19 cellular contexts compared by ENCODE assay signal in the genomic region with DNA sequence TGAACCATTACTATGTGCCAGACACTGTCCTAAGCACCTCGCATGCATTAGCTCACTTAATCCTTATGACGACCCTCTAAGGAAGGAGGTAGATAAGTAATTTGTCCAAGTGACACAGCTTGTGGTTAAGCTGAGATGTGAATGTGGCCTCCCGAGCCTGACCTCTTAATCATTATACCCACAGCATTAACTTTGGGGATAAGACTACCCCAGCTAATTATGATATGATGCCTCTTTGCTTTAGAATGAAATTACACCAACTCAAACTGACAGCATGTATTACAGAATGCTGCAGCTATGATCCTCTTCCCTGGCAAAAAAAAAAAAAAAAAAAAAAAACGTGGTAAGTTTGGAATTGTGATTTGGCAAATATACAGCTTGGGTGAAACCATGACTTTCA. TPM values are rescaled to one million over a fixed set of nuclear protein-coding genes. Genes with fewer than 3 reads are reported as not detected.
A peak's percentile ranks its signal among the peaks of the same experiment; 100 is the strongest.
DNase-seq lines count a peak whose midpoint lies in the region; ATAC-seq, FAIRE-seq and TF ChIP-seq lines count a peak whose summit lies in the region.
"Had no signal": no experiment of that assay in that cellular context is flagged by ENCODE, and none has a peak within 500 bp of the region (broad histone marks: within the 10 kb centered on the region; RNA-seq: fewer than 3 reads in every experiment).

No MANE protein-coding gene starts in this region.

- H3K27ac ChIP-seq in astrocyte (ENCODE audit: low read depth, low read length), result peak overlapping the region; percentile 82

- H3K27me3 ChIP-seq in astrocyte (ENCODE audit: insufficient read depth, low read length), result no peaks in the 10 kb centered on the region

- H3K27me3 Mint-ChIP-seq in astrocyte (ENCODE audit: low read depth, unreplicated experiment), result no peaks in the 10 kb centered on the region

- peaks cover 10% of the 10 kb centered on the region for H4K20me1 ChIP-seq in astrocyte (ENCODE audit: insufficient read depth, low read length)

- no peak overlapping the region for H2AFZ ChIP-seq in astrocyte (ENCODE audit: low read depth, low read length)

- H3K4me2 ChIP-seq in astrocyte (ENCODE audit: low read length), result peak overlapping the region; percentile 66

- no peak overlapping the region for H3K4me3 ChIP-seq in astrocyte (ENCODE audit: insufficient read depth, low read depth, low read length)

- H3K36me3 Mint-ChIP-seq in astrocyte (ENCODE audit: low read depth, unreplicated experiment), result peaks cover 13% of the 10 kb centered on the region
- H3K36me3 Mint-ChIP-seq: activated naive CD4-positive, alpha-beta T cell treated with anti-CD3 and anti-CD28 coated beads, Interleukin-2, amount 50 U/mL, for 24 hours had no signal

- DNase-seq in A172 (ENCODE audit: low spot score) (peak; percentile 86), HT1080 (ENCODE audit: low read depth) (peak; percentile 84), astrocyte (ENCODE audit: low read depth) (peak; percentile 94), glomerular visceral epithelial cell (ENCODE audit: extremely low spot score) (peak; percentile 79), HK-2 (ENCODE audit: unreplicated experiment) (no peak), HT-29 (ENCODE audit: low spot score) (no peak), islet precursor cell (no peak)
- DNase-seq: head of caudate nucleus; left cardiac atrium; MM.1S; NCI-H2081 treated with DMSO at 0.1 percent for 48 hours; NCI-H748 treated with DMSO at 0.1 percent for 48 hours; posterior cingulate gyrus; stimulated activated CD4-positive, alpha-beta T cell treated with anti-CD3 and anti-CD28 coated beads, Interleukin-15, amount 100 ng/mL, for 24 hours; T-helper 2 cell had no signal

- TF ChIP-seq CTCF in astrocyte (IDR thresholded peaks at IDR 0.05; ENCODE audit: insufficient read depth, low read depth, low read length), result no peak

- no peaks in the 10 kb centered on the region for H3K36me3 ChIP-seq in astrocyte (ENCODE audit: insufficient read depth, low read length)

- H3K79me2 ChIP-seq in astrocyte (ENCODE audit: insufficient read depth, low read length), result peaks cover 71% of the 10 kb centered on the region

- H3K4me1 ChIP-seq in astrocyte (ENCODE audit: insufficient read depth, low read length), result peaks cover 46% of the 10 kb centered on the region

- no peak overlapping the region for H3K4me3 Mint-ChIP-seq in astrocyte (ENCODE audit: unreplicated experiment)
- H3K4me3 Mint-ChIP-seq: activated naive CD4-positive, alpha-beta T cell treated with anti-CD3 and anti-CD28 coated beads, Interleukin-2, amount 50 U/mL, for 24 hours had no signal

- peaks cover 65% of the 10 kb centered on the region for H3K4me1 Mint-ChIP-seq in astrocyte (ENCODE audit: low read depth, unreplicated experiment)
- H3K4me1 Mint-ChIP-seq: activated naive CD4-positive, alpha-beta T cell treated with anti-CD3 and anti-CD28 coated beads, Interleukin-2, amount 50 U/mL, for 24 hours had no signal

- peaks cover 4% of the 10 kb centered on the region for H3K9me3 Mint-ChIP-seq in astrocyte (ENCODE audit: unreplicated experiment)
- H3K9me3 Mint-ChIP-seq: activated naive CD4-positive, alpha-beta T cell treated with anti-CD3 and anti-CD28 coated beads, Interleukin-2, amount 50 U/mL, for 24 hours had no signal

- no peaks in the 10 kb centered on the region for H3K9me3 ChIP-seq in astrocyte (ENCODE audit: insufficient read depth, low read depth, low read length)

- no peak for ATAC-seq in HG03280 (IDR thresholded peaks at IDR 0.05; ENCODE audit: unreplicated experiment)

- H3K27ac Mint-ChIP-seq in astrocyte (ENCODE audit: unreplicated experiment), result peak overlapping the region; percentile 99
- H3K27ac Mint-ChIP-seq: activated naive CD4-positive, alpha-beta T cell treated with anti-CD3 and anti-CD28 coated beads, Interleukin-2, amount 50 U/mL, for 24 hours had no signal

- H3K9ac ChIP-seq in astrocyte (ENCODE audit: low read length), result peak overlapping the region; percentile 52

- peak; percentile 49 for FAIRE-seq in astrocyte (lab: Jason Lieb, UNC)
- FAIRE-seq: A204.1, GM18507 had no signal

RNA-seq across cellular contexts. Expression of a gene that starts 53.5 kb away (rescaled TPM):
- total RNA-seq in A172 (2014; rRNA removed; shearing (Covaris generic)), result 49.1 and 56.8 TPM in 2 replicates
- 50.4 and 53.2 TPM in 2 replicates for total RNA-seq in HT1080 (2014; rRNA removed; shearing (Covaris generic))
- polyA plus RNA-seq in HT1080 (2015; cell fraction: cytosol; rRNA removed), result 52.2 and 70.7 TPM in 2 replicates
- 113 and 137 TPM in 2 replicates for polyA plus RNA-seq in HT1080 (2015; cell fraction: nucleus; rRNA removed)
- 172 and 173 TPM in 2 replicates for total RNA-seq in astrocyte
- 14.4 and 18.5 TPM in 2 replicates for total RNA-seq in HT-29 (2014; rRNA removed; shearing (Covaris generic))

Comparison
In these comparisons a context has a peak if more than half of its experiments do, and no peak if none do; other contexts are left out.
1. DNase-seq: peak in A172 (single experiment), HT1080 (single experiment), astrocyte (single experiment) and glomerular visceral epithelial cell (single experiment); none in HK-2 (single experiment), HT-29 (single experiment) and islet precursor cell (single experiment).